17 cellular contexts compared by ENCODE assay signal in genomic region chr10:17066000-17066399, GRCh38.
"Had no signal": no experiment of that assay in that cellular context is flagged by ENCODE, and none has a peak within 500 bp of the region (broad histone marks: within the 10 kb centered on the region; RNA-seq: fewer than 3 reads in every experiment).

No MANE protein-coding gene starts in this region.

- H3K9me3 Mint-ChIP-seq: activated T-helper 1 cell treated with anti-CD3 and anti-CD28 coated beads, Interleukin-12 subunit alpha, Interleukin-12 subunit beta, Interleukin-2, Interleukin-4 antibody, amounts not matched to agents 30 ng/mL and 10 ng/mL and 1 ng/mL, durations not matched to agents 14 hours and 24 hours and 36 hours; naive thymus-derived CD8-positive, alpha-beta T cell; stimulated activated naive CD8-positive, alpha-beta T cell treated with anti-CD3 and anti-CD28 coated beads, Interleukin-15, amount 100 ng/mL, for 72 hours; T-helper 1 cell treated with Interleukin-12 subunit alpha and Interleukin-12 subunit beta and Interleukin-4 antibody, amounts not matched to agents 30 μg/mL and 1 μg/mL, for 36 hours had no signal

- H3K4me3 Mint-ChIP-seq: activated naive CD8-positive, alpha-beta T cell treated with anti-CD3 and anti-CD28 coated beads, Interleukin-2, amount 10 ng/mL, durations not matched to agents 7 days and 5 days; activated T-helper 1 cell treated with anti-CD3 and anti-CD28 coated beads, Interleukin-12 subunit alpha, Interleukin-12 subunit beta, Interleukin-2, Interleukin-4 antibody, amounts not matched to agents 30 ng/mL and 10 ng/mL and 1 ng/mL, durations not matched to agents 14 hours and 24 hours and 36 hours; brain; naive thymus-derived CD8-positive, alpha-beta T cell; stimulated activated naive CD8-positive, alpha-beta T cell treated with anti-CD3 and anti-CD28 coated beads, Interleukin-15, amount 100 ng/mL, for 72 hours; T-helper 1 cell treated with Interleukin-12 subunit alpha and Interleukin-12 subunit beta and Interleukin-4 antibody, amounts not matched to agents 30 μg/mL and 1 μg/mL, for 36 hours; type B pancreatic cell had no signal

- H3K4me1 ChIP-seq: psoas muscle had no signal

- H3K27ac Mint-ChIP-seq: activated naive CD8-positive, alpha-beta T cell treated with anti-CD3 and anti-CD28 coated beads, Interleukin-2, amount 10 ng/mL, durations not matched to agents 7 days and 5 days; activated T-helper 1 cell treated with anti-CD3 and anti-CD28 coated beads, Interleukin-12 subunit alpha, Interleukin-12 subunit beta, Interleukin-2, Interleukin-4 antibody, amounts not matched to agents 30 ng/mL and 10 ng/mL and 1 ng/mL, durations not matched to agents 14 hours and 24 hours and 36 hours; stimulated activated naive CD8-positive, alpha-beta T cell treated with anti-CD3 and anti-CD28 coated beads, Interleukin-15, amount 100 ng/mL, for 72 hours; T-helper 1 cell treated with Interleukin-12 subunit alpha and Interleukin-12 subunit beta and Interleukin-4 antibody, amounts not matched to agents 30 μg/mL and 1 μg/mL, for 36 hours; type B pancreatic cell had no signal

- H3K4me3 ChIP-seq: heart right ventricle, ovary, psoas muscle had no signal

- H3K27me3 Mint-ChIP-seq: activated naive CD8-positive, alpha-beta T cell treated with anti-CD3 and anti-CD28 coated beads, Interleukin-2, amount 10 ng/mL, durations not matched to agents 7 days and 5 days; brain; naive thymus-derived CD8-positive, alpha-beta T cell; stimulated activated naive CD8-positive, alpha-beta T cell treated with anti-CD3 and anti-CD28 coated beads, Interleukin-15, amount 100 ng/mL, for 72 hours; type B pancreatic cell had no signal

- H3K9me3 ChIP-seq: ovary, psoas muscle had no signal

- H3K27me3 ChIP-seq: heart right ventricle, ovary had no signal

- DNase-seq: activated CD4-positive, CD25-positive, alpha-beta regulatory T cell treated with anti-CD3 and anti-CD28 coated beads, Interleukin-2, amount 50 U/mL, for 72 hours; activated gamma-delta T cell treated with Interleukin-2 at 50 U/mL for 16 hours; activated naive CD8-positive, alpha-beta T cell treated with anti-CD3 and anti-CD28 coated beads, Interleukin-2, amount 10 ng/mL, durations not matched to agents 7 days and 5 days; central memory CD4-positive, alpha-beta T cell; heart right ventricle; naive thymus-derived CD8-positive, alpha-beta T cell; ovary; psoas muscle; right cardiac atrium; stimulated activated CD4-positive, alpha-beta T cell treated with anti-CD3 and anti-CD28 coated beads, Interleukin-2, amount 100 ng/mL, for 24 hours; stimulated activated naive CD8-positive, alpha-beta T cell treated with anti-CD3 and anti-CD28 coated beads, Interleukin-15, amount 100 ng/mL, for 72 hours had no signal

- FAIRE-seq: colon had no signal

- H3K36me3 ChIP-seq: heart right ventricle, ovary had no signal

- H3K27ac ChIP-seq: heart right ventricle, ovary, psoas muscle, VCaP had no signal

- ATAC-seq: heart right ventricle; naive thymus-derived CD8-positive, alpha-beta T cell; psoas muscle; right cardiac atrium; stimulated activated naive CD8-positive, alpha-beta T cell treated with anti-CD3 and anti-CD28 coated beads, Interleukin-15, amount 100 ng/mL, for 72 hours had no signal
